ENCODE assay signal across 8 cellular contexts in genomic region chr5:98770911-98771322, GRCh38. TPM values are rescaled to one million over a fixed set of nuclear protein-coding genes. Genes with fewer than 3 reads are reported as not detected.
A peak's percentile ranks its signal among the peaks of the same experiment; 100 is the strongest.
DNase-seq lines count a peak whose midpoint lies in the region; ATAC-seq and TF ChIP-seq lines count a peak whose summit lies in the region.

No MANE protein-coding gene starts in this region.

- no peaks in the 10 kb centered on the region for H3K9me3 ChIP-seq in CD4-positive, alpha-beta T cell (ENCODE audit: control insufficient read depth, low read length)
- H3K9me3 ChIP-seq in left lung (no peaks in the 10 kb centered on the region), thyroid gland (no peaks in the 10 kb centered on the region)

- intact Hi-C loops in CD4-positive, alpha-beta T cell (cut with DNase I, micrococcal nuclease): loop anchor here (2.0 to 10.0 kb wide), 5 partner anchors 156 to 1966 kb away; partner anchors contain the start of genes CHD1 (in 1 of the 2), ERAP1 (in 1 of the 2), LNPEP (in 1 of the 2) and RIOK2 (in 1 of the 2)
- intact Hi-C loops in left lung (cut with DNase I): no loop called here
- intact Hi-C loops in thyroid gland (cut with DNase I): loop anchor here (5.0 kb wide), 1 partner anchor 1589 kb away; the partner anchor contains the start of gene RIOK2

- H3K27me3 Mint-ChIP-seq in CD4-positive, alpha-beta T cell: peaks cover 41% of the 10 kb centered on the region

- POLR2A ChIA-PET in CD4-positive, alpha-beta T cell (lab: Charles Lee): interaction anchor here (0.6 to 2.2 kb wide), 8 partner anchors 9 to 1894 kb away, joined by 3 to 8 read pairs (median 4); partner anchors contain the start of genes ERAP2 and RIOK2

- H3K4me1 Mint-ChIP-seq in CD4-positive, alpha-beta T cell (ENCODE audit: low read depth): peaks cover 55% of the 10 kb centered on the region

- peak overlapping the region; percentile 84 for H3K4me3 ChIP-seq in HFF-Myc (replicated peaks; ENCODE audit: low read depth, low read length)
- peak overlapping the region; percentile 54 to 57 for H3K4me3 ChIP-seq in left lung
- H3K4me3 ChIP-seq in thyroid gland (replicated peaks in 1 of 3): peak overlapping the region in 2 of 3 donors; percentile 26 to 57

- H3K4me1 ChIP-seq in left lung (peaks cover 19 to 70% of the 10 kb centered on the region in 2 donors), thyroid gland (peaks cover 13 to 18% of the 10 kb centered on the region in 2 donors)

- CTCF ChIA-PET in CD4-positive, alpha-beta T cell (lab: Charles Lee): interaction anchor here (0.6 to 2.9 kb wide), 5 partner anchors 9 to 1590 kb away, joined by 3 to 12 read pairs (median 4); no protein-coding TSS in a partner anchor

- ATAC-seq in CD4-positive, alpha-beta T cell (ENCODE audit: poor library complexity): no peak
- ATAC-seq in left lung: no peak
- no peak for ATAC-seq in GM19351 (IDR thresholded peaks at IDR 0.05; ENCODE audit: unreplicated experiment)
- no peak for ATAC-seq in GM18870 (IDR thresholded peaks at IDR 0.05; ENCODE audit: unreplicated experiment)

- H3K36me3 ChIP-seq in left lung (no peaks in the 10 kb centered on the region), thyroid gland (no peaks in the 10 kb centered on the region)

- H3K4me3 Mint-ChIP-seq in CD4-positive, alpha-beta T cell: peak overlapping the region; percentile 99

- DNase-seq in CD4-positive, alpha-beta T cell: no peak
- DNase-seq in HFF-Myc (ENCODE audit: extremely low read depth, low read depth) (no peak), left lung (no peak), thyroid gland (no peak), mesenteric fat pad (ENCODE audit: low spot score) (no peak)

- TF ChIP-seq POLR2A in thyroid gland (IDR thresholded peaks at IDR 0.05): no peak

- WGBS in thyroid gland, 2 donors: 1% methylated on average over 6 of the region's 6 CpGs

- H3K36me3 Mint-ChIP-seq in CD4-positive, alpha-beta T cell (ENCODE audit: low read depth): peaks cover 13% of the 10 kb centered on the region

- no peaks in the 10 kb centered on the region for H3K9me3 Mint-ChIP-seq in CD4-positive, alpha-beta T cell

- no peak overlapping the region for H3K27ac ChIP-seq in CD4-positive, alpha-beta T cell (ENCODE audit: low read depth, low read length)
- H3K27ac ChIP-seq in angular gyrus (ENCODE audit: low read depth, low read length) (peak overlapping the region; percentile 72), left lung (peak overlapping the region; percentile 70 to 71), thyroid gland (peak overlapping the region; percentile 29 to 75 (median 66))

- TF ChIP-seq CTCF in CD4-positive, alpha-beta T cell (IDR thresholded peaks at IDR 0.05): no peak
- no peak for TF ChIP-seq CTCF in HFF-Myc (IDR thresholded peaks at IDR 0.05; ENCODE audit: low read depth, low read length, missing control alignments)
- no peak for TF ChIP-seq CTCF in left lung (IDR thresholded peaks at IDR 0.05)
- TF ChIP-seq CTCF in thyroid gland (IDR thresholded peaks at IDR 0.05): no peak

- peak overlapping the region; percentile 51 for H3K27ac Mint-ChIP-seq in CD4-positive, alpha-beta T cell

- peaks cover 12% of the 10 kb centered on the region for H3K27me3 ChIP-seq in CD4-positive, alpha-beta T cell (ENCODE audit: control insufficient read depth, insufficient read depth, low read length)
- peaks cover 0 to 98% of the 10 kb centered on the region in 2 donors for H3K27me3 ChIP-seq in left lung
- no peaks in the 10 kb centered on the region for H3K27me3 ChIP-seq in thyroid gland

RNA-seq across cellular contexts. Expression of gene RGMB, which starts 2.5 kb away (rescaled TPM):
- total RNA-seq in CD4-positive, alpha-beta T cell: 10 to 100 TPM; 15.8 to 15.9 TPM
- total RNA-seq in left lung: 10 to 100 TPM; 12.2 to 21.3 TPM
- total RNA-seq in thyroid gland: 10 to 100 TPM; 25.3 to 29.7 (median 27.5) TPM
- 11.3 TPM for total RNA-seq in mesenteric fat pad

Comparison
In these comparisons a context has a peak if more than half of its experiments do, and no peak if none do; other contexts are left out.
1. intact Hi-C loops: an anchor here in CD4-positive, alpha-beta T cell (2.0 to 10.0 kb wide) and thyroid gland (5.0 kb wide); none called in left lung.